21 cellular contexts compared by ENCODE assay signal in the genomic region with DNA sequence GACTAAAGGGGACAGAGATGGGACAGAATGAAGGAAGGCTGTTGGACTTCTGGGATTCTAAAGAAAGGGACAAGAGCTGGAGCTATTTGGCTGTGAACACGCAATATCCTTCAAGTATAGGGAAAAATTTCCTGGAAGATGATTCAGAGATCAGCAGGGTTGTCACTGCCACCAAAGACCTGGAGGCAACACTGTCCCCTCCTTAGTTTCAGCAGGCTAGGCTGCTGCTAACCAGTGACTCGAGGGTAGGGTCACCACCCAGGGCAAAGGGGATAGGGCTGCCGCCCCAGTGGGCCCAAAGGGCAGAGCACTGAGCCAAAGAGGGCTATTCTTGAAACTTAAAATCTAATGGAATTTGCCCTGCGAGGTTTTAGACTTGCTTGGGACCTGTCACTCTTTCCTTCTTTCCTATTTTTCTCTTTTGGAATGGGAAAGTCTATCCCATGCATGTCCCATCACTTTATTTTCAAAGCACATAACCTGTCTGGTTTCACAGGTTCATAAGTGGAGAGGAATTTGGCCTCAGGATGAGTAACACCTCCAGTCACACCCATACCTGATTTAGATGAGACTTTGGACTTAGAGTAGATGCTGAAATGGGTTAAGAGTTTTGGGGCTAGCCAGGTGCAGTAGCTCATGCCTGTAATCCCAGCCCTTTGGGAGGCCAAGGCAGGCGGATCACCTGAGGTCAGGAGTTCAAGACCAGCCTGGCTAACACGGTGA. TPM values are rescaled to one million over a fixed set of nuclear protein-coding genes. Genes with fewer than 3 reads are reported as not detected.
"Had no signal": no experiment of that assay in that cellular context is flagged by ENCODE, and none has a peak within 500 bp of the region (broad histone marks: within the 10 kb centered on the region; RNA-seq: fewer than 3 reads in every experiment).

No MANE protein-coding gene starts in this region.

- H3K4me3 ChIP-seq: adrenal gland, breast epithelium, ovary, right lobe of liver, thoracic aorta, upper lobe of right lung had no signal

- DNase-seq: activated CD4-positive, alpha-beta T cell treated with anti-CD3 and anti-CD28 coated beads, Interleukin-2, amount 50 U/mL, for 1 hour; activated CD8-positive, alpha-beta memory T cell treated with anti-CD3 and anti-CD28 coated beads, Interleukin-2, amount 50 U/mL, for 4 hours; activated naive CD4-positive, alpha-beta T cell treated with anti-CD3 and anti-CD28 coated beads, Interleukin-2, amount 10 ng/mL, durations not matched to agents 7 days and 5 days; activated T-cell treated with anti-CD3 and anti-CD28 coated beads, Interleukin-2, amount 50 U/mL, for 4 hours; adrenal gland; cerebellar nuclear complex; cortex of kidney; effector CD4-positive, alpha-beta T cell; glutamatergic neuron; kidney glomerular epithelial cell; mesenchymal stem cell; natural killer cell; ovary; right lobe of liver; stimulated activated CD4-positive, alpha-beta T cell treated with anti-CD3 and anti-CD28 coated beads, Interleukin-4, amount 100 ng/mL, for 24 hours; upper lobe of right lung had no signal

- H3K4me1 ChIP-seq: adrenal gland, breast epithelium, upper lobe of right lung had no signal

- FAIRE-seq: astrocyte had no signal

- H3K27me3 ChIP-seq: adrenal gland, breast epithelium, ovary, right lobe of liver, upper lobe of right lung had no signal

- H3K36me3 ChIP-seq: adrenal gland, breast epithelium, ovary, right lobe of liver, thoracic aorta, upper lobe of right lung had no signal

- ATAC-seq: activated T-cell treated with anti-CD3 and anti-CD28 coated beads, Interleukin-2, amount 50 U/mL, for 4 hours; natural killer cell; stimulated activated effector memory CD8-positive, alpha-beta T cell treated with anti-CD3 and anti-CD28 coated beads, Interleukin-12 subunit alpha, Interleukin-12 subunit beta, amount 100 ng/mL, for 72 hours; upper lobe of right lung had no signal

- H3K27ac ChIP-seq: adrenal gland, breast epithelium, ovary, right lobe of liver, thoracic aorta, upper lobe of right lung had no signal

- H3K9me3 ChIP-seq: adrenal gland, breast epithelium, ovary, right lobe of liver, thoracic aorta, upper lobe of right lung had no signal

RNA-seq across cellular contexts. Expression of a gene that starts 32.3 kb away (rescaled TPM):
- total RNA-seq: astrocyte, fibroblast of villous mesenchyme, natural killer cell had no signal
